In genomic region chr4:84878090-84878489, GRCh38 we compare ENCODE assay signal across 14 cellular contexts.
A peak's percentile ranks its signal among the peaks of the same experiment; 100 is the strongest.
DNase-seq lines count a peak whose midpoint lies in the region; ATAC-seq, FAIRE-seq and TF ChIP-seq lines count a peak whose summit lies in the region.
"Had no signal": no experiment of that assay in that cellular context is flagged by ENCODE, and none has a peak within 500 bp of the region (broad histone marks: within the 10 kb centered on the region; RNA-seq: fewer than 3 reads in every experiment).

No MANE protein-coding gene starts in this region.

- intact Hi-C loops in HCT116 (cut with micrococcal nuclease): no loop called here
- intact Hi-C loops in transverse colon (cut with DNase I; ENCODE audit: low total_unique reads): no loop called here

- no peak overlapping the region for H2AK5ac ChIP-seq in neuronal stem cell (ENCODE audit: low read depth, low read length)

- H3K9me3 Mint-ChIP-seq in astrocyte (ENCODE audit: unreplicated experiment): no peaks in the 10 kb centered on the region
- H3K9me3 Mint-ChIP-seq in activated T-cell treated with anti-CD3 and anti-CD28 coated beads, Interleukin-2, amount 50 U/mL, for 4 hours: no peaks in the 10 kb centered on the region
- H3K9me3 Mint-ChIP-seq: T-helper 1 cell treated with Interleukin-12 subunit alpha and Interleukin-12 subunit beta and Interleukin-4 antibody, amounts not matched to agents 30 μg/mL and 1 μg/mL, for 36 hours had no signal

- H4K20me1 ChIP-seq in HCT116 (ENCODE audit: insufficient read depth): no peaks in the 10 kb centered on the region
- H4K20me1 ChIP-seq in astrocyte (ENCODE audit: insufficient read depth, low read length): no peaks in the 10 kb centered on the region

- no peaks in the 10 kb centered on the region for H3K27me3 Mint-ChIP-seq in astrocyte (ENCODE audit: low read depth, unreplicated experiment)
- H3K27me3 Mint-ChIP-seq in activated T-cell treated with anti-CD3 and anti-CD28 coated beads, Interleukin-2, amount 50 U/mL, for 4 hours (ENCODE audit: low read depth): peaks cover 2% of the 10 kb centered on the region

- CTCF ChIA-PET in HCT116 (lab: Charles Lee): no interaction called here

- POLR2A ChIA-PET in HCT116 (lab: Charles Lee): no interaction called here

- no peak for TF ChIP-seq EP300 in transverse colon (IDR thresholded peaks at IDR 0.05; ENCODE audit: low read depth)

- H3K18ac ChIP-seq in neuronal stem cell (ENCODE audit: low read length): no peak overlapping the region

- TF ChIP-seq RAD21 in HCT116 (IDR thresholded peaks at IDR 0.05; ENCODE audit: low read depth): no peak

- RAD21 ChIA-PET in HCT116 (lab: Charles Lee; ENCODE audit: low non-redundant PET in 1 of 2, low total read pairs in 2 of 2, uncharacterized antibody in 2 of 2, unreplicated experiment in 2 of 2): no interaction called here

- H3K36me3 Mint-ChIP-seq in astrocyte (ENCODE audit: low read depth, unreplicated experiment): peaks cover 8% of the 10 kb centered on the region
- H3K36me3 Mint-ChIP-seq in activated T-cell treated with anti-CD3 and anti-CD28 coated beads, Interleukin-2, amount 50 U/mL, for 4 hours (ENCODE audit: insufficient read depth): no peaks in the 10 kb centered on the region

- no peak for TF ChIP-seq POLR2A in HCT116 (IDR thresholded peaks at IDR 0.05; ENCODE audit: borderline replicate concordance, extremely low read depth, insufficient read depth, insufficient read length)
- TF ChIP-seq POLR2A in transverse colon (IDR thresholded peaks at IDR 0.05): no peak

- H4K91ac ChIP-seq in neuronal stem cell (ENCODE audit: low read depth, low read length, poor library complexity): no peak overlapping the region

- no peak for TF ChIP-seq CTCF in HCT116 (IDR thresholded peaks at IDR 0.05 in 2 of 3, conservative IDR thresholded peaks at IDR 0.05 in 1 of 3; ENCODE audit: borderline replicate concordance in 1 of 3, insufficient read depth in 1 of 3, low read depth in 2 of 3, low read length in 2 of 3)
- no peak for TF ChIP-seq CTCF in astrocyte (IDR thresholded peaks at IDR 0.05; ENCODE audit: insufficient read depth, low read depth, low read length)
- no peak for TF ChIP-seq CTCF in transverse colon (IDR thresholded peaks at IDR 0.05)

- no peaks in the 10 kb centered on the region; the same call in 1 of the 2 replicates for H3K9me2 ChIP-seq in HCT116 (ENCODE audit: insufficient read depth)

- no TSS peak for BruUV-seq in HCT116 (replicated peaks; lab: Mats Ljungman, UMichigan)

- H3K79me2 ChIP-seq in HCT116 (ENCODE audit: insufficient read depth, low read length) (no peaks in the 10 kb centered on the region), astrocyte (ENCODE audit: insufficient read depth, low read length) (peaks cover 6% of the 10 kb centered on the region)

- no peak overlapping the region for H2BK120ac ChIP-seq in neuronal stem cell (ENCODE audit: low read depth, low read length)

- no peak overlapping the region for H2BK12ac ChIP-seq in neuronal stem cell (ENCODE audit: low read length)

- no peaks in the 10 kb centered on the region for H3K27me3 ChIP-seq in HCT116 (ENCODE audit: insufficient read depth, low read length)
- no peaks in the 10 kb centered on the region for H3K27me3 ChIP-seq in astrocyte (ENCODE audit: insufficient read depth, low read length)
- no peaks in the 10 kb centered on the region for H3K27me3 ChIP-seq in transverse colon
- H3K27me3 ChIP-seq in neuronal stem cell (ENCODE audit: control insufficient read depth in 3 of 3, insufficient read depth in 3 of 3, low read depth in 1 of 3, low read length in 3 of 3): no peaks in the 10 kb centered on the region
- H3K27me3 ChIP-seq: suprapubic skin had no signal

- H2BK5ac ChIP-seq in neuronal stem cell (ENCODE audit: low read length): no peak overlapping the region

- H3K4ac ChIP-seq in neuronal stem cell (ENCODE audit: low read length): no peak overlapping the region

- H3K4me3 ChIP-seq in HCT116 (replicated peaks in 1 of 2; ENCODE audit: low read depth in 1 of 2, low read length in 2 of 2) (no peak overlapping the region), astrocyte (ENCODE audit: insufficient read depth, low read depth, low read length) (no peak overlapping the region), transverse colon (no peak overlapping the region), neuronal stem cell (ENCODE audit: low read length in 2 of 2) (no peak overlapping the region)
- H3K4me3 ChIP-seq: coronary artery, suprapubic skin had no signal

- no peak for DNase-seq in HCT116 (ENCODE audit: low read depth, low spot score)
- DNase-seq in astrocyte (ENCODE audit: low read depth): peak; percentile 86
- peak; percentile 83 for DNase-seq in glomerular endothelial cell (ENCODE audit: extremely low read depth, low read depth, low spot score)
- no peak for DNase-seq in transverse colon
- no peak for DNase-seq in neuronal stem cell (ENCODE audit: low spot score)
- DNase-seq in SHP77 (lab: John Stamatoyannopoulos, UW): no peak
- no peak for DNase-seq in activated T-cell treated with anti-CD3 and anti-CD28 coated beads, Interleukin-2, amount 50 U/mL, for 4 hours
- DNase-seq: activated CD4-positive, alpha-beta T cell treated with anti-CD3 and anti-CD28 coated beads, Interleukin-2, amount 50 U/mL, for 48 hours; DMS79 treated with DMSO at 0.1 percent for 48 hours; Karpas-422; NCI-H2107 had no signal

- H3K27ac ChIP-seq in HCT116 (ENCODE audit: low read depth, low read length): no peak overlapping the region
- H3K27ac ChIP-seq in astrocyte (ENCODE audit: low read depth, low read length): peak overlapping the region; percentile 80
- H3K27ac ChIP-seq in transverse colon: no peak overlapping the region
- no peak overlapping the region for H3K27ac ChIP-seq in neuronal stem cell (replicated peaks; ENCODE audit: low read length)
- H3K27ac ChIP-seq: coronary artery had no signal

- H3K4me2 ChIP-seq in HCT116 (ENCODE audit: low read length) (peak overlapping the region; percentile 31; the same call in 1 of the 2 replicates), astrocyte (ENCODE audit: low read length) (peak overlapping the region; percentile 51), neuronal stem cell (ENCODE audit: insufficient read depth, low read length, poor library complexity, severe bottlenecking) (no peak overlapping the region)

- no peaks in the 10 kb centered on the region for H3K9me3 ChIP-seq in HCT116 (ENCODE audit: control insufficient read depth in 1 of 2, insufficient read depth in 1 of 2, low read depth in 1 of 2, low read length in 2 of 2)
- H3K9me3 ChIP-seq in astrocyte (ENCODE audit: insufficient read depth, low read depth, low read length): no peaks in the 10 kb centered on the region
- no peaks in the 10 kb centered on the region for H3K9me3 ChIP-seq in transverse colon
- H3K9me3 ChIP-seq in neuronal stem cell (replicated peaks in 1 of 2; ENCODE audit: control insufficient read depth in 2 of 2, insufficient read depth in 1 of 2, low read depth in 1 of 2, low read length in 2 of 2): peaks cover 0 to 5% of the 10 kb centered on the region in 2 donors
- H3K9me3 ChIP-seq: suprapubic skin had no signal

- peak overlapping the region; percentile 94 for H3K27ac Mint-ChIP-seq in astrocyte (ENCODE audit: unreplicated experiment)
- H3K27ac Mint-ChIP-seq: T-helper 1 cell treated with Interleukin-12 subunit alpha and Interleukin-12 subunit beta and Interleukin-4 antibody, amounts not matched to agents 30 μg/mL and 1 μg/mL, for 36 hours had no signal

- H4K8ac ChIP-seq in neuronal stem cell (ENCODE audit: low read depth, low read length): no peak overlapping the region

- H3K4me3 Mint-ChIP-seq in astrocyte (ENCODE audit: unreplicated experiment): no peak overlapping the region
- H3K4me3 Mint-ChIP-seq in activated T-cell treated with anti-CD3 and anti-CD28 coated beads, Interleukin-2, amount 50 U/mL, for 4 hours: no peak overlapping the region
- H3K4me3 Mint-ChIP-seq: T-helper 1 cell treated with Interleukin-12 subunit alpha and Interleukin-12 subunit beta and Interleukin-4 antibody, amounts not matched to agents 30 μg/mL and 1 μg/mL, for 36 hours had no signal

- in situ Hi-C loops in transverse colon (cut with MboI; ENCODE audit: low pct_ligation_motif_present in 1 of 4, low pct_unique_long_range_greater_than_20kb in 1 of 4, low sequenced_read_pairs in 3 of 4): no loop called here

- no peak overlapping the region for H3K14ac ChIP-seq in neuronal stem cell (ENCODE audit: low read length)

- no peak overlapping the region for H3K23ac ChIP-seq in neuronal stem cell (ENCODE audit: low read depth, low read length, poor library complexity)

- H3K4me1 ChIP-seq in HCT116 (ENCODE audit: control insufficient read depth in 1 of 2, insufficient read depth in 2 of 2, low read length in 2 of 2) (peaks cover 5 to 23% of the 10 kb centered on the region in 2 experiments; a peak in 3 of 4 replicates), astrocyte (ENCODE audit: insufficient read depth, low read length) (peaks cover 35% of the 10 kb centered on the region), transverse colon (no peaks in the 10 kb centered on the region), neuronal stem cell (ENCODE audit: control insufficient read depth in 2 of 2, insufficient read depth in 1 of 2, low read depth in 1 of 2, low read length in 2 of 2) (no peaks in the 10 kb centered on the region)
- H3K4me1 ChIP-seq: suprapubic skin had no signal

- H2AFZ ChIP-seq in HCT116 (ENCODE audit: low read depth, low read length, poor library complexity, severe bottlenecking) (no peak overlapping the region), astrocyte (ENCODE audit: low read depth, low read length) (no peak overlapping the region), neuronal stem cell (ENCODE audit: low read length) (no peak overlapping the region)

- FAIRE-seq in astrocyte (lab: Jason Lieb, UNC): peak; percentile 99

- H3K79me1 ChIP-seq in neuronal stem cell (ENCODE audit: low read depth, low read length): no peaks in the 10 kb centered on the region

- H3K36me3 ChIP-seq in HCT116 (ENCODE audit: control insufficient read depth in 1 of 2, insufficient read depth in 2 of 2, low read length in 2 of 2): no peaks in the 10 kb centered on the region
- no peaks in the 10 kb centered on the region for H3K36me3 ChIP-seq in astrocyte (ENCODE audit: insufficient read depth, low read length)
- no peaks in the 10 kb centered on the region for H3K36me3 ChIP-seq in transverse colon
- peaks cover 0 to 23% of the 10 kb centered on the region in 2 donors for H3K36me3 ChIP-seq in neuronal stem cell (replicated peaks in 1 of 2; ENCODE audit: control insufficient read depth in 2 of 2, insufficient read depth in 2 of 2, low read length in 2 of 2)

- 79 to 83% methylated on average over 1 of the region's 1 CpG for WGBS in transverse colon (ENCODE audit: low coverage in 1 of 2), 2 donors
- no CpG with 5 or more reads among the region's 1 CpG for WGBS in neuronal stem cell (ENCODE audit: extremely low coverage in 2 of 2, insufficient read length in 2 of 2, insufficient replicate concordance in 1 of 2), 2 donors

- H2BK15ac ChIP-seq in neuronal stem cell (ENCODE audit: low read length): no peak overlapping the region

- ATAC-seq in HCT116: no peak
- no peak for ATAC-seq in activated T-cell treated with anti-CD3 and anti-CD28 coated beads, Interleukin-2, amount 50 U/mL, for 4 hours

- H3K9ac ChIP-seq in HCT116 (ENCODE audit: low read length): no peak overlapping the region
- peak overlapping the region; percentile 37 for H3K9ac ChIP-seq in astrocyte (ENCODE audit: low read length)
- H3K9ac ChIP-seq in neuronal stem cell (ENCODE audit: low read depth, low read length, poor library complexity): no peak overlapping the region

- peaks cover 38% of the 10 kb centered on the region for H3K4me1 Mint-ChIP-seq in astrocyte (ENCODE audit: low read depth, unreplicated experiment)
- no peaks in the 10 kb centered on the region for H3K4me1 Mint-ChIP-seq in activated T-cell treated with anti-CD3 and anti-CD28 coated beads, Interleukin-2, amount 50 U/mL, for 4 hours (ENCODE audit: low read depth)

Comparison
In these comparisons a context has a peak if more than half of its experiments do, and no peak if none do; other contexts are left out.
1. DNase-seq: peak in astrocyte (single experiment) and glomerular endothelial cell (single experiment); none in HCT116 (single experiment), transverse colon (single experiment), neuronal stem cell (single experiment), SHP77 (0 of 2) and activated T-cell treated with anti-CD3 and anti-CD28 coated beads, Interleukin-2, amount 50 U/mL, for 4 hours (single experiment).